Comparison of ENCODE assay signal across 8 cellular contexts in the genomic region with DNA sequence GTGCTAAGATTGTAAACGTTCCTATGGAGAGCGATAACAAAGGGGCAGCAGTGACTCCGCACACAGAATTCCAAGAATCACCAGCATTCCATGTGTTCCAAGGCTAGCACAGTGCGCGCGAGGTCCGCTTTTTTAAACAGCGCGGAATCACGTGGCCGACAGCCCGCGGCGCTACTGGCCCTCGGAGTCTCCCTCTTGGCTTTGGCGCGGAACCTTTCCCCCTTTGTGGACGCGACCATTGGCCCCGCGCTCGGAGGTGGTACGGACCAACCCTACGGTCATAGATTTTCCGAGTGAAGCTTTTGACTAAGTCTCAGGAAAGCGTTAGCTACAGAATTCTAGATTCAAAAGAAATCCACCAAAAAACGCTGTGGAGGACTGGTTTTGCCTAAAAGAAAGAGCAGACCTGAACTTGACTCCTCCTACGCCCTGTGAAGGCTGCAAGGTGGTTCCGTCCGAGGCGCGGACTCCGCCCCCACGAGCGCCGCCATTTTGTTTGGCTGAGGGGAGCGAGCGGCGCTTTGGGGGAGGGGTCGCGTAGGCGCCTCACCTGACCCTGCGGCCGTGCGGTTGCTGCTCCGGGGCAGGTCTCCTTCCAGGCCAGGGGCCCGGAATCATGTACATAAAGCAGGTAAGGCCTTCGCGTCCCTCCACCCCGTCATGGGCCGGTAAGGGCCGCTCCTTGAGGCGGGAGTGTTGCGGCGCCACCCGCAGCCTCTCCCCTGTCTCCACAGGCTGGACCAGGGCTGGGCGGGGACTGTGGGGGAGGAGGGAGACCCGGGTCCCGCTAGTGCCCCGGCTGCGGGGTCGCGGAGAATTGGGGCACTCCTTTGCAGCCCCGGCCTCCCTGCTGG. TPM values are rescaled to one million over a fixed set of nuclear protein-coding genes. Genes with fewer than 3 reads are reported as not detected.
DNase-seq lines count a peak whose midpoint lies in the region; ATAC-seq and TF ChIP-seq lines count a peak whose summit lies in the region.

A gene (plus strand): TSS at position 495 of the 854 bp plus-strand sequence. CDS start 122 bp downstream, at position 617.

- H3K9ac ChIP-seq in DND-41 (ENCODE audit: low read depth, low read length) (peak within 1 kb of the TSS; percentile 71), Karpas-422 (ENCODE audit: low read length) (peak within 1 kb of the TSS; percentile 94)

- peaks cover 3 to 17% (median 11%) of the 10 kb centered on the region in 3 donors for H3K27me3 Mint-ChIP-seq in naive B cell
- no peaks in the 10 kb centered on the region for H3K27me3 Mint-ChIP-seq in stimulated activated memory B cell treated with anti-CD40 and anti-IgM and Interleukin-4, amounts not matched to agents 10 μg/mL and 1 μg/mL and 100 μg/mL, for 72 hours

- H3K9me3 Mint-ChIP-seq in naive B cell, result no peaks in the 10 kb centered on the region
- H3K9me3 Mint-ChIP-seq in stimulated activated memory B cell treated with anti-CD40 and anti-IgM and Interleukin-4, amounts not matched to agents 10 μg/mL and 1 μg/mL and 100 μg/mL, for 72 hours, result no peaks in the 10 kb centered on the region

- H3K4me1 Mint-ChIP-seq in naive B cell, result peaks cover 21 to 41% (median 22%) of the 10 kb centered on the region in 3 donors
- peaks cover 15% of the 10 kb centered on the region for H3K4me1 Mint-ChIP-seq in stimulated activated memory B cell treated with anti-CD40 and anti-IgM and Interleukin-4, amounts not matched to agents 10 μg/mL and 1 μg/mL and 100 μg/mL, for 72 hours

- H3K4me2 ChIP-seq in DND-41 (ENCODE audit: insufficient read depth, low read length), result peak within 1 kb of the TSS; percentile 59
- peak within 1 kb of the TSS; percentile 83 for H3K4me2 ChIP-seq in Karpas-422 (ENCODE audit: low read depth, low read length, poor library complexity, severe bottlenecking)

- H3K79me2 ChIP-seq in DND-41 (ENCODE audit: insufficient read depth, low read length) (peaks cover 53% of the 10 kb centered on the region), Karpas-422 (ENCODE audit: low read length) (peaks cover 48% of the 10 kb centered on the region)

- peak within 1 kb of the TSS; percentile 96 to 98 (median 97) for H3K4me3 Mint-ChIP-seq in naive B cell
- peak within 1 kb of the TSS; percentile 89 for H3K4me3 Mint-ChIP-seq in stimulated activated memory B cell treated with anti-CD40 and anti-IgM and Interleukin-4, amounts not matched to agents 10 μg/mL and 1 μg/mL and 100 μg/mL, for 72 hours

- H3K4me3 ChIP-seq in DND-41 (ENCODE audit: low read depth in 1 of 2, low read length in 2 of 2) (peak within 1 kb of the TSS; percentile 82 to 93), Karpas-422 (ENCODE audit: low read length) (peak within 1 kb of the TSS; percentile 94)

- ATAC-seq in DND-41 (ENCODE audit: insufficient read depth, low read depth) (peak; percentile 81), GM21825 (IDR thresholded peaks at IDR 0.05; ENCODE audit: unreplicated experiment) (peak; percentile 85), naive B cell (ENCODE audit: low read depth in 2 of 2) (peak; percentile 81 to 82)
- peak; percentile 94 for ATAC-seq in stimulated activated memory B cell treated with anti-CD40 and anti-IgM and Interleukin-4, amounts not matched to agents 10 μg/mL and 1 μg/mL and 100 μg/mL, for 72 hours

- H3K27ac Mint-ChIP-seq in naive B cell, result peak within 1 kb of the TSS; percentile 98 to 99 (median 98)
- H3K27ac Mint-ChIP-seq in stimulated activated memory B cell treated with anti-CD40 and anti-IgM and Interleukin-4, amounts not matched to agents 10 μg/mL and 1 μg/mL and 100 μg/mL, for 72 hours, result peak within 1 kb of the TSS; percentile 99

- H3K9me3 ChIP-seq in DND-41 (ENCODE audit: insufficient read depth, low read length, severe bottlenecking) (no peaks in the 10 kb centered on the region), Karpas-422 (ENCODE audit: low read length) (no peaks in the 10 kb centered on the region)

- no peaks in the 10 kb centered on the region for H3K9me2 ChIP-seq in Karpas-422 (replicated peaks; ENCODE audit: insufficient read depth, low read length)

- peak; percentile 91 for DNase-seq in DND-41
- DNase-seq in Karpas-422, result peak; percentile 97
- peak; percentile 96 for DNase-seq in RKO (ENCODE audit: low spot score)
- peak; percentile 80 to 86 for DNase-seq in activated T-helper 1 cell treated with anti-CD3 and anti-CD28 coated beads, Interleukin-2, amount 50 U/mL, for 16 hours (ENCODE audit: low read depth in 1 of 2, low spot score in 1 of 2)
- peak; percentile 94 for DNase-seq in fibroblast of gingiva (ENCODE audit: low read depth)
- DNase-seq in naive B cell, result peak; percentile 95

- peaks cover 46% of the 10 kb centered on the region for H3K4me1 ChIP-seq in DND-41 (ENCODE audit: insufficient read depth, low read length)
- peaks cover 54% of the 10 kb centered on the region for H3K4me1 ChIP-seq in Karpas-422 (ENCODE audit: low read length)

- H3K27me3 ChIP-seq in DND-41 (ENCODE audit: insufficient read depth, low read length, poor library complexity) (peaks cover under 1% of the 10 kb centered on the region), Karpas-422 (ENCODE audit: low read length) (no peaks in the 10 kb centered on the region)

- H3K27ac ChIP-seq in DND-41 (ENCODE audit: low read length) (peak within 1 kb of the TSS; percentile 90), Karpas-422 (ENCODE audit: low read length) (peak within 1 kb of the TSS; percentile 90)

- peaks cover 5 to 9% of the 10 kb centered on the region in 2 donors for H3K36me3 Mint-ChIP-seq in naive B cell
- peaks cover 9% of the 10 kb centered on the region for H3K36me3 Mint-ChIP-seq in stimulated activated memory B cell treated with anti-CD40 and anti-IgM and Interleukin-4, amounts not matched to agents 10 μg/mL and 1 μg/mL and 100 μg/mL, for 72 hours

- no peak for TF ChIP-seq CTCF in DND-41 (IDR thresholded peaks at IDR 0.05; ENCODE audit: borderline replicate concordance, extremely low read depth, low read length, poor library complexity, severe bottlenecking)

- H2AFZ ChIP-seq in DND-41 (ENCODE audit: low read depth, low read length) (peak within 1 kb of the TSS; percentile 67), Karpas-422 (ENCODE audit: low read length) (peak within 1 kb of the TSS; percentile 85)

- H4K20me1 ChIP-seq in DND-41 (ENCODE audit: insufficient read depth, low read length), result peaks cover 38% of the 10 kb centered on the region
- 0 out of 2 replicates have a peak, but pooled peaks cover 9% of the 10 kb centered on the region for H4K20me1 ChIP-seq in Karpas-422 (ENCODE audit: insufficient read depth, low read depth, low read length)

- H3K36me3 ChIP-seq in DND-41 (ENCODE audit: insufficient read depth, low read length), result peaks cover 31% of the 10 kb centered on the region
- H3K36me3 ChIP-seq in Karpas-422 (ENCODE audit: insufficient read depth, low read length), result peaks cover 11% of the 10 kb centered on the region

RNA-seq across cellular contexts. Expression of the gene that starts here (rescaled TPM):
- total RNA-seq in Karpas-422 (2014; rRNA removed; shearing (Covaris generic); ENCODE audit: low replicate concordance), result 40.4 and 42.3 TPM in 2 replicates
- 100 to 1,000 TPM in 1 of 6 donors, 10 to 100 TPM in 5; 27.4 to 101 (median 85.4) TPM for polyA plus RNA-seq in naive B cell (ENCODE audit: low read depth in 6 of 6)

Comparison
In these comparisons a context has a peak if more than half of its experiments do, and no peak if none do; other contexts are left out.
1. Peak in every context shown above with its lines: DNase-seq, ATAC-seq, H3K4me3 ChIP-seq and H3K27ac ChIP-seq.